8 cellular contexts compared by ENCODE assay signal in the genomic region with DNA sequence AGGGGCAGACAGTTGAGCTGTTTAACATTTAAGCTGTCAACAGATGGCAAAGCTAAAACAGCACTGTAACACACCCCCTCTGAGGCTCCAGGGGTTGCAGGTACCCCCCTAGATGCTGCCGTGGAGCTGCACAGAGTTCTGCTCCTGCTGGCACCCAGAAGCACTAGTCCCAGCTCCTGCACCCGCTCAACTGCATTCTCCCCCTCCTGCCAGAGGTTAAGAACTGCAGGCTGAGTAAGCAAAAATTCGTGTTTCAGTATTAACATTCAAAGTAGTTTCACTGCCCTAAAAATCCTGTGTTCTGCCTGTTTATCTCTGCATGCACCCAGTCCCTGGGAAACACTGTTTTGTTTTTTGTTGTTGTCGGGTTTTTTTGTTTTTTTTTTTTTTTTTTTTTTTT.
A peak's percentile ranks its signal among the peaks of the same experiment; 100 is the strongest.
DNase-seq lines count a peak whose midpoint lies in the region; ATAC-seq and TF ChIP-seq lines count a peak whose summit lies in the region.

No MANE protein-coding gene starts in this region.

- H3K36me3 ChIP-seq in BE2C, result no peaks in the 10 kb centered on the region

- H3K9me3 Mint-ChIP-seq in HFFc6, result peaks cover 23% of the 10 kb centered on the region
- H3K9me3 Mint-ChIP-seq in activated T-helper 17 cell treated with anti-CD3 and anti-CD28 coated beads, Interleukin-2, amount 50 U/mL, for 72 hours, result peaks cover 12% of the 10 kb centered on the region

- H3K27me3 ChIP-seq in BE2C, result no peaks in the 10 kb centered on the region

- H3K4me1 Mint-ChIP-seq in HFFc6 (ENCODE audit: low read depth), result no peaks in the 10 kb centered on the region
- H3K4me1 Mint-ChIP-seq in activated T-helper 17 cell treated with anti-CD3 and anti-CD28 coated beads, Interleukin-2, amount 50 U/mL, for 72 hours, result no peaks in the 10 kb centered on the region

- H3K27me3 Mint-ChIP-seq in HFFc6 (ENCODE audit: insufficient read depth), result no peaks in the 10 kb centered on the region; the same call in 1 of the 2 replicates
- H3K27me3 Mint-ChIP-seq in activated T-helper 17 cell treated with anti-CD3 and anti-CD28 coated beads, Interleukin-2, amount 50 U/mL, for 72 hours, result no peaks in the 10 kb centered on the region

- no peaks in the 10 kb centered on the region for H3K36me3 Mint-ChIP-seq in HFFc6 (ENCODE audit: low read depth)
- no peaks in the 10 kb centered on the region for H3K36me3 Mint-ChIP-seq in activated T-helper 17 cell treated with anti-CD3 and anti-CD28 coated beads, Interleukin-2, amount 50 U/mL, for 72 hours (ENCODE audit: low read depth)

- H3K4me3 ChIP-seq in BE2C (ENCODE audit: low read depth, low read length) (no peak overlapping the region), fibroblast of mammary gland (ENCODE audit: control insufficient read depth, low read depth, low read length) (no peak overlapping the region)

- H3K27ac Mint-ChIP-seq in HFFc6, result no peak overlapping the region
- H3K27ac Mint-ChIP-seq in activated T-helper 17 cell treated with anti-CD3 and anti-CD28 coated beads, Interleukin-2, amount 50 U/mL, for 72 hours, result no peak overlapping the region

- H3K9me3 ChIP-seq in BE2C, result no peaks in the 10 kb centered on the region

- DNase-seq in BE2C (peak; percentile 12), NCI-H82 (lab: John Stamatoyannopoulos, UW) (peak; percentile 78), fibroblast of mammary gland (ENCODE audit: low read depth) (peak; percentile 25), HFFc6 (no peak)

- 0 out of 2 replicates have a peak, but pooled peaks have one; percentile 10 for TF ChIP-seq CTCF in BE2C (IDR thresholded peaks at IDR 0.05; ENCODE audit: low read depth, low read length)
- peak; percentile 45 for TF ChIP-seq CTCF in fibroblast of mammary gland (conservative IDR thresholded peaks at IDR 0.05; ENCODE audit: control insufficient read depth, insufficient read depth, low read depth, low read length)
- TF ChIP-seq CTCF in HFFc6 (IDR thresholded peaks at IDR 0.05), result no peak

- ATAC-seq in GM18861 (IDR thresholded peaks at IDR 0.05; ENCODE audit: unreplicated experiment), result peak; percentile 97
- peak; percentile 96 for ATAC-seq in HG02938 (IDR thresholded peaks at IDR 0.05; ENCODE audit: unreplicated experiment)
- ATAC-seq in activated CD4-positive, CD25-positive, alpha-beta regulatory T cell treated with anti-CD3 and anti-CD28 coated beads, Interleukin-2, amount 50 U/mL, for 24 hours, result no peak
- ATAC-seq in activated T-helper 17 cell treated with anti-CD3 and anti-CD28 coated beads, Interleukin-2, amount 50 U/mL, for 72 hours (replicated peaks), result no peak

- no peaks in the 10 kb centered on the region for H3K4me1 ChIP-seq in BE2C

- no peak overlapping the region for H3K4me3 Mint-ChIP-seq in HFFc6
- H3K4me3 Mint-ChIP-seq in activated T-helper 17 cell treated with anti-CD3 and anti-CD28 coated beads, Interleukin-2, amount 50 U/mL, for 72 hours, result no peak overlapping the region

Comparison
In these comparisons a context has a peak if more than half of its experiments do, and no peak if none do; other contexts are left out.
1. ATAC-seq: peak in GM18861 (single experiment) and HG02938 (single experiment); none in activated CD4-positive, CD25-positive, alpha-beta regulatory T cell treated with anti-CD3 and anti-CD28 coated beads, Interleukin-2, amount 50 U/mL, for 24 hours (0 of 2) and activated T-helper 17 cell treated with anti-CD3 and anti-CD28 coated beads, Interleukin-2, amount 50 U/mL, for 72 hours (single experiment).